ENCODE assay signal across 1 cellular context in the genomic region with DNA sequence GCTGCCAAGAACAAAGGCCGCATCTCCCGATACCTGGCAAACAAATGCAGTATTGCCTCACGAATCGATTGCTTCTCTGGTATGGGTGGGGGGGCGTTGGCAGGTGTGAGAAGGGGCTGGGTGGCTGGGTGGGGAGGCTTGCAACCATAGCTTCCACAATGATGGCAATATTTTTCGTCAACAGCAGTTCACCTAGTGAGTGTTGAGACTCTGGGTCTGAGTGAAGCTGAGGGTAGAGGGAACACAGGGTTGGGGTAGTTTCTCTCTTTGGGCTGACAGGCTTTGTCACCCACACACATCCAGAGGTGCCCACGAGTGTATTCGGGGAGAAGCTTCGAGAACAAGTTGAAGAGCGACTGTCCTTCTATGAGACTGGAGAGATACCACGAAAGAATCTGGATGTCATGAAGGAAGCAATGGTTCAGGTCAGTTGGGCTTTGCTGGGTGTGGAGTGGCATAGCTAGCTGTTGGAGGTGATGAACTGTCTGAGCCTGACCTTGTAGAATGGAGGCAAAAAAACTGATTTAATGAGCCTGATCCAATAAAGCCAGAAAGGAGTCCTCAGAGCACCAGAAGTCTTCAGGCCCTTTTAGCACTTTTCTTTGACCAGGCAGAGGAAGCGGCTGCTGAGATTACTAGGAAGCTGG.
TF ChIP-seq lines count a peak whose summit lies in the region.

No MANE protein-coding gene starts in this region.

TF ChIP-seq in HEK293T, 16 proteins besides CTCF, POLR2A, EP300 and RAD21 (continued from another document):
- TF ChIP-seq, protein P1, sequence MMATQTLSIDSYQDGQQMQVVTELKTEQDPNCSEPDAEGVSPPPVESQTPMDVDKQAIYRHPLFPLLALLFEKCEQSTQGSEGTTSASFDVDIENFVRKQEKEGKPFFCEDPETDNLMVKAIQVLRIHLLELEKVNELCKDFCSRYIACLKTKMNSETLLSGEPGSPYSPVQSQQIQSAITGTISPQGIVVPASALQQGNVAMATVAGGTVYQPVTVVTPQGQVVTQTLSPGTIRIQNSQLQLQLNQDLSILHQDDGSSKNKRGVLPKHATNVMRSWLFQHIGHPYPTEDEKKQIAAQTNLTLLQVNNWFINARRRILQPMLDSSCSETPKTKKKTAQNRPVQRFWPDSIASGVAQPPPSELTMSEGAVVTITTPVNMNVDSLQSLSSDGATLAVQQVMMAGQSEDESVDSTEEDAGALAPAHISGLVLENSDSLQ (IDR thresholded peaks at IDR 0.05): no peak
- TF ChIP-seq SP1 (IDR thresholded peaks at IDR 0.05) (no peak), BHLHE40 (IDR thresholded peaks at IDR 0.05; ENCODE audit: borderline replicate concordance) (no peak)
